Comparison of ENCODE assay signal across 10 cellular contexts in genomic region chr3:47476644-47477199, GRCh38. TPM values are rescaled to one million over a fixed set of nuclear protein-coding genes. Genes with fewer than 3 reads are reported as not detected.
DNase-seq lines count a peak whose midpoint lies in the region; ATAC-seq and TF ChIP-seq lines count a peak whose summit lies in the region.
"Had no signal": no experiment of that assay in that cellular context is flagged by ENCODE, and none has a peak within 500 bp of the region (broad histone marks: within the 10 kb centered on the region; RNA-seq: fewer than 3 reads in every experiment).

No MANE protein-coding gene starts in this region.

- H3K4me1 ChIP-seq in iPS-20b (ENCODE audit: insufficient read depth, low read length): peaks cover 5% of the 10 kb centered on the region

- intact Hi-C loops in activated CD8-positive, alpha-beta T cell treated with anti-CD3 and anti-CD28 coated beads for 36 hours (cut with micrococcal nuclease): loop anchor here (2.0 kb wide), 1 partner anchor 56 kb away; no protein-coding TSS in a partner anchor

- peaks cover 14% of the 10 kb centered on the region for H3K36me3 Mint-ChIP-seq in activated CD8-positive, alpha-beta T cell treated with anti-CD3 and anti-CD28 coated beads for 36 hours (ENCODE audit: low read depth)
- peaks cover 0 to 5% of the 10 kb centered on the region in 2 donors for H3K36me3 Mint-ChIP-seq in stimulated activated naive B cell treated with anti-CD40 and anti-IgM and Interleukin-4, amounts not matched to agents 10 μg/mL and 1 μg/mL and 100 μg/mL, for 72 hours

- in situ Hi-C loops in G401 (cut with HindIII; ENCODE audit: low sequenced_read_pairs): no loop called here

- no peak overlapping the region for H3K9ac ChIP-seq in iPS-20b (ENCODE audit: low read depth, low read length)

- CTCF ChIA-PET in activated CD8-positive, alpha-beta T cell treated with anti-CD3 and anti-CD28 coated beads for 36 hours (lab: Charles Lee): interaction anchor here (0.6 to 4.5 kb wide), 11 partner anchors 9 to 96 kb away, joined by 3 to 99 read pairs (median 4); partner anchors contain the start of gene PTPN23

- H3K27me3 ChIP-seq in HL-60 (ENCODE audit: insufficient read depth, poor library complexity, severe bottlenecking) (no peaks in the 10 kb centered on the region), iPS-20b (ENCODE audit: insufficient read depth, low read length) (no peaks in the 10 kb centered on the region)
- H3K27me3 ChIP-seq: body of pancreas had no signal

- H3K4me3 ChIP-seq in HL-60 (replicated peaks; ENCODE audit: insufficient read depth, low read length) (peak overlapping the region; percentile 98), iPS-20b (ENCODE audit: low read length) (peak overlapping the region; percentile 34)

- no peaks in the 10 kb centered on the region for H3K36me3 ChIP-seq in iPS-20b (ENCODE audit: insufficient read depth, low read depth, low read length)

- ATAC-seq in activated CD8-positive, alpha-beta T cell treated with anti-CD3 and anti-CD28 coated beads for 36 hours: no peak
- ATAC-seq in stimulated activated naive B cell treated with anti-CD40 and anti-IgM and Interleukin-4, amounts not matched to agents 10 μg/mL and 1 μg/mL and 100 μg/mL, for 72 hours (replicated peaks): no peak
- ATAC-seq in GM21381 (IDR thresholded peaks at IDR 0.05; ENCODE audit: unreplicated experiment): no peak

- TF ChIP-seq CTCF in HL-60 (IDR thresholded peaks at IDR 0.05; ENCODE audit: insufficient read depth, low read length): no peak
- TF ChIP-seq CTCF in activated CD8-positive, alpha-beta T cell treated with anti-CD3 and anti-CD28 coated beads for 36 hours (IDR thresholded peaks at IDR 0.05): no peak

- no peaks in the 10 kb centered on the region for H3K9me3 Mint-ChIP-seq in activated CD8-positive, alpha-beta T cell treated with anti-CD3 and anti-CD28 coated beads for 36 hours
- no peaks in the 10 kb centered on the region for H3K9me3 Mint-ChIP-seq in stimulated activated naive B cell treated with anti-CD40 and anti-IgM and Interleukin-4, amounts not matched to agents 10 μg/mL and 1 μg/mL and 100 μg/mL, for 72 hours

- H3K9me3 ChIP-seq in iPS-20b (ENCODE audit: insufficient read depth, low read depth, low read length): no peaks in the 10 kb centered on the region
- H3K9me3 ChIP-seq: body of pancreas had no signal

- DNase-seq in HL-60 (ENCODE audit: low read depth in 1 of 2, low spot score in 1 of 2) (no peak), G401 (ENCODE audit: low spot score) (no peak), NCI-H524 (lab: John Stamatoyannopoulos, UW) (no peak), DMS53 treated with DMSO at 0.1 percent for 48 hours (lab: John Stamatoyannopoulos, UW; ENCODE audit: unreplicated experiment) (no peak)
- no peak for DNase-seq in activated CD8-positive, alpha-beta T cell treated with anti-CD3 and anti-CD28 coated beads for 36 hours
- no peak for DNase-seq in stimulated activated naive B cell treated with anti-CD40 and anti-IgM and Interleukin-4, amounts not matched to agents 10 μg/mL and 1 μg/mL and 100 μg/mL, for 72 hours
- DNase-seq: NK-92 treated with Interleukin-12 subunit alpha and Interleukin-12 subunit beta, amount 100 ng/mL, for 24 hours had no signal

- POLR2A ChIA-PET in activated CD8-positive, alpha-beta T cell treated with anti-CD3 and anti-CD28 coated beads for 36 hours (lab: Charles Lee): interaction anchor here (0.7 to 3.1 kb wide), 4 partner anchors 17 to 55 kb away, joined by 3 to 16 read pairs (median 6); no protein-coding TSS in a partner anchor

- H3K27me3 Mint-ChIP-seq in activated CD8-positive, alpha-beta T cell treated with anti-CD3 and anti-CD28 coated beads for 36 hours: no peaks in the 10 kb centered on the region
- H3K27me3 Mint-ChIP-seq in stimulated activated naive B cell treated with anti-CD40 and anti-IgM and Interleukin-4, amounts not matched to agents 10 μg/mL and 1 μg/mL and 100 μg/mL, for 72 hours: no peaks in the 10 kb centered on the region

- H3K4me3 Mint-ChIP-seq in activated CD8-positive, alpha-beta T cell treated with anti-CD3 and anti-CD28 coated beads for 36 hours: peak overlapping the region; percentile 91
- peak overlapping the region; percentile 90 to 95 for H3K4me3 Mint-ChIP-seq in stimulated activated naive B cell treated with anti-CD40 and anti-IgM and Interleukin-4, amounts not matched to agents 10 μg/mL and 1 μg/mL and 100 μg/mL, for 72 hours

- H3K4me1 Mint-ChIP-seq in activated CD8-positive, alpha-beta T cell treated with anti-CD3 and anti-CD28 coated beads for 36 hours (ENCODE audit: low read depth): peaks cover 31% of the 10 kb centered on the region
- peaks cover 24 to 36% of the 10 kb centered on the region in 2 donors for H3K4me1 Mint-ChIP-seq in stimulated activated naive B cell treated with anti-CD40 and anti-IgM and Interleukin-4, amounts not matched to agents 10 μg/mL and 1 μg/mL and 100 μg/mL, for 72 hours

- peak overlapping the region; percentile 90 for H3K27ac Mint-ChIP-seq in activated CD8-positive, alpha-beta T cell treated with anti-CD3 and anti-CD28 coated beads for 36 hours
- H3K27ac Mint-ChIP-seq in stimulated activated naive B cell treated with anti-CD40 and anti-IgM and Interleukin-4, amounts not matched to agents 10 μg/mL and 1 μg/mL and 100 μg/mL, for 72 hours: peak overlapping the region; percentile 68

- H3K27ac ChIP-seq in HL-60 (replicated peaks) (no peak overlapping the region), iPS-20b (ENCODE audit: low read length) (no peak overlapping the region)

RNA-seq across cellular contexts. Expression of gene SCAP, which starts 1.0 kb away (rescaled TPM):
- total RNA-seq in activated CD8-positive, alpha-beta T cell treated with anti-CD3 and anti-CD28 coated beads for 36 hours: 10 to 100 TPM; 45.1 to 52.2 TPM
- total RNA-seq in G401 (2014; rRNA removed; shearing (Covaris generic)): 62.5 and 81.4 TPM in 2 replicates

RNA-seq across cellular contexts. Expression of gene ELP6, which starts 36.8 kb away (rescaled TPM):
- total RNA-seq in activated CD8-positive, alpha-beta T cell treated with anti-CD3 and anti-CD28 coated beads for 36 hours: 10 to 100 TPM; 41.4 to 41.5 TPM
- total RNA-seq in G401 (2014; rRNA removed; shearing (Covaris generic)): 59.2 and 87.4 TPM in 2 replicates
